ENCODE assay signal across 12 cellular contexts in the genomic region with DNA sequence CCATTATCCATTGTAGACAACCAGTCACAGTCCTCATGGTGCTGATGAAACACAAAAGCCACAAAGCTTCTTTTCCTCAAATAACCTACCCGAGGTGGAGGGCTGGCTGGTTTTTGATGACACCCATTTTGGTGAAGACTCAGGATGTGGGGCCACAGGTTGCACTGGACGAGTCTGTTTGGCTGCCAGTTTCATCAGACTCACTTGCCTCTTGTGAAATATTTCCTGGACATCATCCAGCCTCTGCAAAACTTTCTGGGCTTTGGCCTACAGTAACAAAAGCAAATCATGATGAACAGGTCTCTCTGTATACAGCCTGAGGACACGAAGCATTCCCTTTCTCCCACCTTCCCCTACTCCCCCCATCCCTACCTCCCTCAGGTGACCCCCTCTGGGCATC. TPM values are rescaled to one million over a fixed set of nuclear protein-coding genes. Genes with fewer than 3 reads are reported as not detected.
DNase-seq lines count a peak whose midpoint lies in the region; ATAC-seq and TF ChIP-seq lines count a peak whose summit lies in the region.
"Had no signal": no experiment of that assay in that cellular context is flagged by ENCODE, and none has a peak within 500 bp of the region (broad histone marks: within the 10 kb centered on the region; RNA-seq: fewer than 3 reads in every experiment).

No MANE protein-coding gene starts in this region.

- H3K27ac ChIP-seq in AG04450 (ENCODE audit: low read depth, low read length) (no peak overlapping the region), body of pancreas (no peak overlapping the region), liver (ENCODE audit: low read depth in 1 of 2, low read length in 2 of 2) (no peak overlapping the region)
- no peak overlapping the region for H3K27ac ChIP-seq in CD4-positive, alpha-beta T cell (ENCODE audit: low read depth, low read length)

- no peaks in the 10 kb centered on the region for H3K9me3 Mint-ChIP-seq in CD4-positive, alpha-beta T cell
- H3K9me3 Mint-ChIP-seq: CD4-positive, CD25-positive, alpha-beta regulatory T cell had no signal

- ATAC-seq in body of pancreas: peak; percentile 58
- no peak for ATAC-seq in CD4-positive, alpha-beta T cell (ENCODE audit: poor library complexity)

- peak in 1 of 2 donors; percentile 24 for TF ChIP-seq RAD21 in liver (IDR thresholded peaks at IDR 0.05)

- peaks cover 3% of the 10 kb centered on the region; the same call in 1 of the 2 replicates for H3K9me3 ChIP-seq in AG04450 (ENCODE audit: control insufficient read depth, insufficient read depth, low read length)
- no peaks in the 10 kb centered on the region for H3K9me3 ChIP-seq in body of pancreas
- H3K9me3 ChIP-seq in liver (ENCODE audit: control insufficient read depth in 4 of 4, low read length in 3 of 4): no peaks in the 10 kb centered on the region
- H3K9me3 ChIP-seq in CD4-positive, alpha-beta T cell (ENCODE audit: control insufficient read depth, low read length): no peaks in the 10 kb centered on the region

- H3K27me3 ChIP-seq in AG04450 (ENCODE audit: control insufficient read depth, insufficient read depth, low read length): no peaks in the 10 kb centered on the region
- H3K27me3 ChIP-seq in body of pancreas: no peaks in the 10 kb centered on the region
- H3K27me3 ChIP-seq in liver (ENCODE audit: control insufficient read depth in 4 of 4, insufficient read depth in 4 of 4, low read length in 3 of 4): no peaks in the 10 kb centered on the region
- no peaks in the 10 kb centered on the region for H3K27me3 ChIP-seq in CD4-positive, alpha-beta T cell (ENCODE audit: control insufficient read depth, insufficient read depth, low read length)

- no peaks in the 10 kb centered on the region for H3K4me1 Mint-ChIP-seq in CD4-positive, alpha-beta T cell (ENCODE audit: low read depth)
- H3K4me1 Mint-ChIP-seq: CD4-positive, CD25-positive, alpha-beta regulatory T cell had no signal

- H3K9ac ChIP-seq in liver (ENCODE audit: low read depth in 1 of 2, low read length in 2 of 2): no peak overlapping the region

- WGBS in body of pancreas, 2 donors: 21 to 23% methylated on average over 3 of the region's 3 CpGs
- 23% methylated on average over 3 of the region's 3 CpGs for WGBS in liver

- POLR2A ChIA-PET in AG04450 (lab: Yijun Ruan, JAX): interaction anchor here (1.3 kb wide), 1 partner anchor 9 kb away, joined by 3 read pairs; no protein-coding TSS in a partner anchor
- POLR2A ChIA-PET in CD4-positive, alpha-beta T cell (lab: Charles Lee): no interaction called here

- CTCF ChIA-PET in AG04450 (lab: Charles Lee): no interaction called here
- CTCF ChIA-PET in CD4-positive, alpha-beta T cell (lab: Charles Lee): no interaction called here

- H3K36me3 Mint-ChIP-seq in CD4-positive, alpha-beta T cell (ENCODE audit: low read depth): no peaks in the 10 kb centered on the region
- H3K36me3 Mint-ChIP-seq: naive B cell had no signal

- peak; percentile 55 for DNase-seq in AG04450 (ENCODE audit: low read depth, low spot score)
- DNase-seq in LHCN-M2 (ENCODE audit: low read depth): peak; percentile 78
- DNase-seq in body of pancreas: peak in 3 of 4 donors; percentile 52 to 62 (median 58)
- DNase-seq in SW 1271 (lab: John Stamatoyannopoulos, UW): no peak
- no peak for DNase-seq in islet precursor cell
- DNase-seq in stimulated activated CD4-positive, alpha-beta T cell treated with anti-CD3 and anti-CD28 coated beads, Interleukin-2, amount 100 ng/mL, for 24 hours: no peak
- no peak for DNase-seq in CD4-positive, alpha-beta T cell
- DNase-seq: CD4-positive, CD25-positive, alpha-beta regulatory T cell; naive B cell; NCI-H1436; T-helper 1 cell had no signal

- H3K36me3 ChIP-seq in body of pancreas (replicated peaks in 1 of 2; ENCODE audit: insufficient read depth in 1 of 2, low read depth in 2 of 2) (no peaks in the 10 kb centered on the region), liver (ENCODE audit: control insufficient read depth in 4 of 4, insufficient read depth in 3 of 4, low read depth in 1 of 4, low read length in 3 of 4) (no peaks in the 10 kb centered on the region)

- H3K4me3 ChIP-seq in AG04450 (ENCODE audit: low read depth, low read length) (no peak overlapping the region), body of pancreas (no peak overlapping the region), liver (ENCODE audit: low read depth in 1 of 3, low read length in 3 of 3) (no peak overlapping the region)

- H3K27ac Mint-ChIP-seq in CD4-positive, alpha-beta T cell: no peak overlapping the region

- H3K4me1 ChIP-seq in body of pancreas (peaks cover 15% of the 10 kb centered on the region), liver (ENCODE audit: control insufficient read depth in 4 of 4, insufficient read depth in 4 of 4, low read length in 3 of 4) (peaks cover 2 to 9% (median 4%) of the 10 kb centered on the region in 4 donors)

- TF ChIP-seq POLR2A in body of pancreas (IDR thresholded peaks at IDR 0.05): no peak

- no peak overlapping the region for H3K4me3 Mint-ChIP-seq in CD4-positive, alpha-beta T cell
- H3K4me3 Mint-ChIP-seq: CD4-positive, CD25-positive, alpha-beta regulatory T cell; naive B cell had no signal

- H3K27me3 Mint-ChIP-seq in CD4-positive, alpha-beta T cell: no peaks in the 10 kb centered on the region
- H3K27me3 Mint-ChIP-seq: CD4-positive, CD25-positive, alpha-beta regulatory T cell had no signal

- intact Hi-C loops in body of pancreas (cut with DNase I): no loop called here
- intact Hi-C loops in CD4-positive, alpha-beta T cell (cut with DNase I, micrococcal nuclease): no loop called here

- TF ChIP-seq CTCF in AG04450 (IDR thresholded peaks at IDR 0.05; ENCODE audit: low read depth, low read length) (no peak), body of pancreas (IDR thresholded peaks at IDR 0.05) (no peak), liver (IDR thresholded peaks at IDR 0.05; ENCODE audit: low read depth, low read length, missing input control) (no peak)
- TF ChIP-seq CTCF in CD4-positive, alpha-beta T cell (IDR thresholded peaks at IDR 0.05): no peak

TF ChIP-seq in liver, 16 proteins besides CTCF, POLR2A, EP300 and RAD21:
- TF ChIP-seq RXRA (IDR thresholded peaks at IDR 0.05) (peak in 1 of 2 donors; percentile 76), FOXA2 (IDR thresholded peaks at IDR 0.05) (no peak), JUND (IDR thresholded peaks at IDR 0.05) (peak in 1 of 2 donors; percentile 44), TAF1 (conservative IDR thresholded peaks at IDR 0.05) (no peak), GABPA (IDR thresholded peaks at IDR 0.05 in 1 of 2, conservative IDR thresholded peaks at IDR 0.05 in 1 of 2) (no peak), FOXA1 (IDR thresholded peaks at IDR 0.05) (no peak), HNF4G (IDR thresholded peaks at IDR 0.05) (no peak), HNF4A (conservative IDR thresholded peaks at IDR 0.05) (peak; percentile 51 to 74), NR2F2 (IDR thresholded peaks at IDR 0.05) (no peak), SP1 (IDR thresholded peaks at IDR 0.05) (peak; percentile 28), YY1 (IDR thresholded peaks at IDR 0.05) (peak; percentile 77)
- TF ChIP-seq, protein P1, sequence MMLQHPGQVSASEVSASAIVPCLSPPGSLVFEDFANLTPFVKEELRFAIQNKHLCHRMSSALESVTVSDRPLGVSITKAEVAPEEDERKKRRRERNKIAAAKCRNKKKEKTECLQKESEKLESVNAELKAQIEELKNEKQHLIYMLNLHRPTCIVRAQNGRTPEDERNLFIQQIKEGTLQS (IDR thresholded peaks at IDR 0.05): peak; percentile 32
- TF ChIP-seq, protein P2, sequence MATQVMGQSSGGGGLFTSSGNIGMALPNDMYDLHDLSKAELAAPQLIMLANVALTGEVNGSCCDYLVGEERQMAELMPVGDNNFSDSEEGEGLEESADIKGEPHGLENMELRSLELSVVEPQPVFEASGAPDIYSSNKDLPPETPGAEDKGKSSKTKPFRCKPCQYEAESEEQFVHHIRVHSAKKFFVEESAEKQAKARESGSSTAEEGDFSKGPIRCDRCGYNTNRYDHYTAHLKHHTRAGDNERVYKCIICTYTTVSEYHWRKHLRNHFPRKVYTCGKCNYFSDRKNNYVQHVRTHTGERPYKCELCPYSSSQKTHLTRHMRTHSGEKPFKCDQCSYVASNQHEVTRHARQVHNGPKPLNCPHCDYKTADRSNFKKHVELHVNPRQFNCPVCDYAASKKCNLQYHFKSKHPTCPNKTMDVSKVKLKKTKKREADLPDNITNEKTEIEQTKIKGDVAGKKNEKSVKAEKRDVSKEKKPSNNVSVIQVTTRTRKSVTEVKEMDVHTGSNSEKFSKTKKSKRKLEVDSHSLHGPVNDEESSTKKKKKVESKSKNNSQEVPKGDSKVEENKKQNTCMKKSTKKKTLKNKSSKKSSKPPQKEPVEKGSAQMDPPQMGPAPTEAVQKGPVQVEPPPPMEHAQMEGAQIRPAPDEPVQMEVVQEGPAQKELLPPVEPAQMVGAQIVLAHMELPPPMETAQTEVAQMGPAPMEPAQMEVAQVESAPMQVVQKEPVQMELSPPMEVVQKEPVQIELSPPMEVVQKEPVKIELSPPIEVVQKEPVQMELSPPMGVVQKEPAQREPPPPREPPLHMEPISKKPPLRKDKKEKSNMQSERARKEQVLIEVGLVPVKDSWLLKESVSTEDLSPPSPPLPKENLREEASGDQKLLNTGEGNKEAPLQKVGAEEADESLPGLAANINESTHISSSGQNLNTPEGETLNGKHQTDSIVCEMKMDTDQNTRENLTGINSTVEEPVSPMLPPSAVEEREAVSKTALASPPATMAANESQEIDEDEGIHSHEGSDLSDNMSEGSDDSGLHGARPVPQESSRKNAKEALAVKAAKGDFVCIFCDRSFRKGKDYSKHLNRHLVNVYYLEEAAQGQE (IDR thresholded peaks at IDR 0.05): no peak
- TF ChIP-seq, protein P3, sequence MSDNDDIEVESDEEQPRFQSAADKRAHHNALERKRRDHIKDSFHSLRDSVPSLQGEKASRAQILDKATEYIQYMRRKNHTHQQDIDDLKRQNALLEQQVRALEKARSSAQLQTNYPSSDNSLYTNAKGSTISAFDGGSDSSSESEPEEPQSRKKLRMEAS (IDR thresholded peaks at IDR 0.05): no peak
TF ChIP-seq in liver: peak in this region for 6.

RNA-seq across cellular contexts. Expression of a gene that starts 42.2 kb away (rescaled TPM):
- polyA plus RNA-seq in AG04450 (2011; rRNA removed) (2.0 and 2.9 TPM in 2 replicates), liver (under 1 TPM; 0.22 to 0.23 TPM)
- 1.3 and 2.3 TPM in 2 replicates for polyA minus RNA-seq in AG04450 (2011; rRNA and poly(A)+ RNA removed)
- total RNA-seq in LHCN-M2 (2014; rRNA removed) (42.1 and 52.6 TPM in 2 replicates), body of pancreas (1 to 10 TPM; 5.4 to 5.6 TPM), liver (1 to 10 TPM in 1 of 2 donors, under 1 TPM in 1; 0.84 to 1.8 TPM)
- 5.9 TPM for polyA plus RNA-seq in LHCN-M2 (2012)
- under 1 TPM; 0.60 to 0.73 TPM for total RNA-seq in CD4-positive, alpha-beta T cell

Comparison
In these comparisons a context has a peak if more than half of its experiments do, and no peak if none do; other contexts are left out.
1. DNase-seq: peak in AG04450 (single experiment), LHCN-M2 (single experiment) and body of pancreas (3 of 4); none in SW 1271 (0 of 2), islet precursor cell (single experiment), stimulated activated CD4-positive, alpha-beta T cell treated with anti-CD3 and anti-CD28 coated beads, Interleukin-2, amount 100 ng/mL, for 24 hours (0 of 2) and CD4-positive, alpha-beta T cell (0 of 10).